In genomic region chr1:22295856-22296255, GRCh38 we compare ENCODE assay signal across 24 cellular contexts.
DNase-seq lines count a peak whose midpoint lies in the region; ATAC-seq and TF ChIP-seq lines count a peak whose summit lies in the region.
"Had no signal": no experiment of that assay in that cellular context is flagged by ENCODE, and none has a peak within 500 bp of the region (broad histone marks: within the 10 kb centered on the region; RNA-seq: fewer than 3 reads in every experiment).

No MANE protein-coding gene starts in this region.

- no peak for TF ChIP-seq CTCF in coronary artery (IDR thresholded peaks at IDR 0.05)

- ATAC-seq in GM19328 (IDR thresholded peaks at IDR 0.05; ENCODE audit: unreplicated experiment) (no peak), GM21390 (IDR thresholded peaks at IDR 0.05; ENCODE audit: unreplicated experiment) (no peak)
- ATAC-seq: A549, PC-3 had no signal

- H3K9me3 ChIP-seq in BLaER1 treated with 17β-estradiol and CSF1 and Interleukin-3, amounts not matched to agents 10 nM and 100 nM (replicated peaks in 1 of 11) = peaks cover 6 to 22% (median 11%) of the 10 kb centered on the region in 11 experiments; a peak in 20 of 22 replicates

- H3K4me3 ChIP-seq in BLaER1 treated with 17β-estradiol and CSF1 and Interleukin-3, amounts not matched to agents 10 nM and 100 nM = no peak overlapping the region
- H3K4me3 ChIP-seq in coronary artery = no peak overlapping the region
- H3K4me3 ChIP-seq: A549, SJSA1 had no signal

- H3K4me1 ChIP-seq in BLaER1 treated with 17β-estradiol and CSF1 and Interleukin-3, amounts not matched to agents 10 nM and 100 nM = peaks cover 19 to 36% (median 34%) of the 10 kb centered on the region in 10 experiments
- H3K4me1 ChIP-seq: A549, SJSA1 had no signal

- H4K20me1 ChIP-seq in BLaER1 treated with 17β-estradiol and CSF1 and Interleukin-3, amounts not matched to agents 10 nM and 100 nM = no peaks in the 10 kb centered on the region

- peak overlapping the region in 9 of 11 experiments; percentile 74 to 92 (median 86); a peak in 18 of 22 replicates for H3K4me2 ChIP-seq in BLaER1 treated with 17β-estradiol and CSF1 and Interleukin-3, amounts not matched to agents 10 nM and 100 nM
- H3K4me2 ChIP-seq: A549 had no signal

- no peaks in the 10 kb centered on the region for H3K36me3 ChIP-seq in BLaER1 treated with 17β-estradiol and CSF1 and Interleukin-3, amounts not matched to agents 10 nM and 100 nM
- H3K36me3 ChIP-seq: SJSA1 had no signal

- intact Hi-C loops in posterior vena cava (cut with DNase I) = no loop called here

- DNase-seq in AG20443 (ENCODE audit: low spot score) = peak; percentile 7
- DNase-seq in coronary artery (ENCODE audit: low spot score) = peak; percentile 12
- DNase-seq in posterior vena cava (ENCODE audit: low spot score) = peak; percentile 25
- no peak for DNase-seq in NCI-H2171 (lab: John Stamatoyannopoulos, UW)
- DNase-seq: CD8-positive, alpha-beta memory T cell; DMS 273 treated with DMSO at 0.1 percent for 48 hours; Karpas-422; MV-4-11; NCI-H1105; NCI-H1436 treated with DMSO at 0.1 percent for 48 hours; NCI-H1930; NCI-H2107; NCI-H446; NCI-H526; NCI-H82; NK-92 treated with Interleukin-12 subunit alpha and Interleukin-12 subunit beta, amount 100 ng/mL, for 24 hours; PC-3; Right ventricle myocardium superior; RPMI8226 had no signal

- no peaks in the 10 kb centered on the region; a peak in 1 of 22 replicates for H3K27me3 ChIP-seq in BLaER1 treated with 17β-estradiol and CSF1 and Interleukin-3, amounts not matched to agents 10 nM and 100 nM

- no peak overlapping the region for H3K9ac ChIP-seq in BLaER1 treated with 17β-estradiol and CSF1 and Interleukin-3, amounts not matched to agents 10 nM and 100 nM

- peak overlapping the region in 3 of 11 experiments; percentile 9 to 28 (median 16); a peak in 2 of 22 replicates for H3K27ac ChIP-seq in BLaER1 treated with 17β-estradiol and CSF1 and Interleukin-3, amounts not matched to agents 10 nM and 100 nM
- H3K27ac ChIP-seq in coronary artery = no peak overlapping the region
- H3K27ac ChIP-seq: A549, SJSA1 had no signal
